32 cellular contexts compared by ENCODE assay signal in the genomic region with DNA sequence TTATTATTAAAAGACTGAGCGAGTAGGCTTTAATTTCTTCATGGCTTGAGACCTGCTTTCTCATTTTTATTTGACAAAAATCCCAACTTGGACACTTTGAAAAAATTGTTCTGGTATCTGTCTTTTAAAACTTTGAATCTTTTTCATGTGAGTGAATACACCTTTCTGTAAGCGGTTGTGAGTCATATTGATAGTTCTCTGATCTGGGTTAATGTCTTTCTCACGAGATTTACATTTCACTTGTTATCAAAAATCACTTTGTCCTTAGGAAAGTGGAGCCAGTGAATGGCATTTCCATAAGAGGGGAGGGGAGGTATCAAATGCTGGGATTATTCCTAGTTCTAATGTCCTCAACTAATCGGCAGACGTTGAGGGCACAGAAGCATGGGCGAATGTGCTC.
"Had no signal": no experiment of that assay in that cellular context is flagged by ENCODE, and none has a peak within 500 bp of the region (broad histone marks: within the 10 kb centered on the region; RNA-seq: fewer than 3 reads in every experiment).

No MANE protein-coding gene starts in this region.

- H3K36me3 ChIP-seq: brain microvascular endothelial cell, WERI-Rb-1 had no signal

- FAIRE-seq: astrocyte, bronchial epithelial cell, frontal cortex had no signal

- H3K9me3 Mint-ChIP-seq: activated B cell treated with CpG ODN at 0.5 μM for 24 hours; activated CD8-positive, alpha-beta T cell treated with anti-CD3 and anti-CD28 coated beads for 36 hours; activated naive CD4-positive, alpha-beta T cell treated with anti-CD3 and anti-CD28 coated beads for 36 hours; activated T-helper 1 cell treated with anti-CD3 and anti-CD28 coated beads, Interleukin-12 subunit alpha, Interleukin-12 subunit beta, Interleukin-2, Interleukin-4 antibody, amounts not matched to agents 30 ng/mL and 10 ng/mL and 1 ng/mL, durations not matched to agents 14 hours and 24 hours and 36 hours; activated T-helper 2 cell treated with anti-CD3 and anti-CD28 coated beads, Interferon-gamma antibody, Interleukin-2, Interleukin-4, amounts not matched to agents 10 μg/mL and 5 μg/mL and 100 μg/mL, durations not matched to agents 14 hours and 24 hours and 36 hours; central memory CD8-positive, alpha-beta T cell; dendritic cell treated with granulocyte-macrophage colony-stimulating factor and Interleukin-4, amounts not matched to agents 40 ng/mL and 50 ng/mL, for 4 days; endodermal cell; T-cell; T-helper 1 cell treated with Interleukin-12 subunit alpha and Interleukin-12 subunit beta and Interleukin-4 antibody, amounts not matched to agents 30 μg/mL and 1 μg/mL, for 36 hours; T-helper 2 cell treated with Interferon-gamma antibody and Interleukin-4, amounts not matched to agents 5 μg/mL and 100 μg/mL, for 36 hours had no signal

- H3K27me3 Mint-ChIP-seq: activated B cell treated with CpG ODN at 0.5 μM for 24 hours; activated CD8-positive, alpha-beta T cell treated with anti-CD3 and anti-CD28 coated beads for 36 hours; activated naive CD8-positive, alpha-beta T cell; central memory CD8-positive, alpha-beta T cell; dendritic cell treated with granulocyte-macrophage colony-stimulating factor and Interleukin-4, amounts not matched to agents 40 ng/mL and 50 ng/mL, for 4 days; T-cell had no signal

- H3K27me3 ChIP-seq: brain microvascular endothelial cell, dorsolateral prefrontal cortex had no signal

- H3K27ac Mint-ChIP-seq: activated B cell treated with CpG ODN at 0.5 μM for 24 hours; activated CD8-positive, alpha-beta T cell treated with anti-CD3 and anti-CD28 coated beads for 36 hours; activated naive CD4-positive, alpha-beta T cell treated with anti-CD3 and anti-CD28 coated beads for 36 hours; activated naive CD8-positive, alpha-beta T cell; activated T-helper 1 cell treated with anti-CD3 and anti-CD28 coated beads, Interleukin-12 subunit alpha, Interleukin-12 subunit beta, Interleukin-2, Interleukin-4 antibody, amounts not matched to agents 30 ng/mL and 10 ng/mL and 1 ng/mL, durations not matched to agents 14 hours and 24 hours and 36 hours; activated T-helper 2 cell treated with anti-CD3 and anti-CD28 coated beads, Interferon-gamma antibody, Interleukin-2, Interleukin-4, amounts not matched to agents 10 μg/mL and 5 μg/mL and 100 μg/mL, durations not matched to agents 14 hours and 24 hours and 36 hours; dendritic cell treated with granulocyte-macrophage colony-stimulating factor and Interleukin-4, amounts not matched to agents 40 ng/mL and 50 ng/mL, for 4 days; endodermal cell; T-cell; T-helper 1 cell treated with Interleukin-12 subunit alpha and Interleukin-12 subunit beta and Interleukin-4 antibody, amounts not matched to agents 30 μg/mL and 1 μg/mL, for 36 hours; T-helper 2 cell treated with Interferon-gamma antibody and Interleukin-4, amounts not matched to agents 5 μg/mL and 100 μg/mL, for 36 hours had no signal

- DNase-seq: activated B cell treated with CpG ODN at 0.5 μM for 24 hours; activated CD4-positive, alpha-beta T cell treated with anti-CD3 and anti-CD28 coated beads for 48 hours; activated CD4-positive, alpha-beta T cell treated with anti-CD3 and anti-CD28 coated beads, Interleukin-2, amount 50 U/mL, for 1 hour; activated CD4-positive, alpha-beta T cell treated with anti-CD3 and anti-CD28 coated beads, Interleukin-2, amount 50 U/mL, for 48 hours; activated CD8-positive, alpha-beta memory T cell treated with anti-CD3 and anti-CD28 coated beads for 24 hours; activated CD8-positive, alpha-beta T cell treated with anti-CD3 and anti-CD28 coated beads for 36 hours; activated effector memory CD4-positive, alpha-beta T cell treated with anti-CD3 and anti-CD28 coated beads, Interleukin-2, amount 50 U/mL, for 16 hours; activated naive CD4-positive, alpha-beta T cell treated with anti-CD3 and anti-CD28 coated beads for 36 hours; amniotic stem cell; anterior cingulate cortex; brain microvascular endothelial cell; dorsolateral prefrontal cortex; effector memory CD4-positive, alpha-beta T cell; endodermal cell; foreskin fibroblast; head of caudate nucleus; T-cell; T1000; WERI-Rb-1 had no signal

- ATAC-seq: activated CD4-positive, CD25-positive, alpha-beta regulatory T cell treated with anti-CD3 and anti-CD28 coated beads, Interleukin-2, amount 50 U/mL, for 24 hours; activated CD8-positive, alpha-beta T cell treated with anti-CD3 and anti-CD28 coated beads for 36 hours; esophagus mucosa; T-cell had no signal

- H3K4me3 ChIP-seq: coronary artery, dorsolateral prefrontal cortex had no signal

- H3K4me3 Mint-ChIP-seq: activated B cell treated with CpG ODN at 0.5 μM for 24 hours; activated CD8-positive, alpha-beta T cell treated with anti-CD3 and anti-CD28 coated beads for 36 hours; activated naive CD4-positive, alpha-beta T cell treated with anti-CD3 and anti-CD28 coated beads for 36 hours; activated naive CD8-positive, alpha-beta T cell; activated T-helper 1 cell treated with anti-CD3 and anti-CD28 coated beads, Interleukin-12 subunit alpha, Interleukin-12 subunit beta, Interleukin-2, Interleukin-4 antibody, amounts not matched to agents 30 ng/mL and 10 ng/mL and 1 ng/mL, durations not matched to agents 14 hours and 24 hours and 36 hours; central memory CD8-positive, alpha-beta T cell; dendritic cell treated with granulocyte-macrophage colony-stimulating factor and Interleukin-4, amounts not matched to agents 40 ng/mL and 50 ng/mL, for 4 days; endodermal cell; T-cell; T-helper 1 cell treated with Interleukin-12 subunit alpha and Interleukin-12 subunit beta and Interleukin-4 antibody, amounts not matched to agents 30 μg/mL and 1 μg/mL, for 36 hours; T-helper 2 cell treated with Interferon-gamma antibody and Interleukin-4, amounts not matched to agents 5 μg/mL and 100 μg/mL, for 36 hours had no signal

- H3K27ac ChIP-seq: brain microvascular endothelial cell, coronary artery, dorsolateral prefrontal cortex, WERI-Rb-1 had no signal
